13 cellular contexts compared by ENCODE assay signal in the genomic region with DNA sequence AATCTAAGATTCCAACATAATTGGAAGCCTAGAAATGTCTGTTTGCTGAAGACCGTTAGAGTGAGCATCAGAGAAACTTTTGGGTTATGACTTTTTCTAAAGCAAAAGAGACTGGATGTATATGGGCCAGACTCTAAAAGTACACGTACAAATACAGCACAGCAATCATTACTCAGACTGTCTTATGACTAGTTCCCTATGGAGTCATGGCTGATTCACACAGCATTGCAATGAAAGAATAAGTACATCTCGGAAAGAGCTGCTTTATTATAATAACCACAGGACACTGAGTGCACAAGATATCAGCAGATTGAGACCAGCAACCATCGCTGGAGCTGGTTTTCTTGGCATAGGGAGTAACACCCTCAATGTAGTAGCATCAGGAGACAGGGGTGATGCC.
DNase-seq lines count a peak whose midpoint lies in the region; ATAC-seq and TF ChIP-seq lines count a peak whose summit lies in the region.
"Had no signal": no experiment of that assay in that cellular context is flagged by ENCODE, and none has a peak within 500 bp of the region (broad histone marks: within the 10 kb centered on the region; RNA-seq: fewer than 3 reads in every experiment).

No MANE protein-coding gene starts in this region.

- TF ChIP-seq CTCF in astrocyte of the spinal cord (IDR thresholded peaks at IDR 0.05; ENCODE audit: low read depth, low read length) (no peak), lower lobe of right lung (IDR thresholded peaks at IDR 0.05) (no peak), vagina (IDR thresholded peaks at IDR 0.05) (no peak)

- peaks cover 12% of the 10 kb centered on the region for H3K9me3 Mint-ChIP-seq in activated T-helper 17 cell treated with anti-CD3 and anti-CD28 coated beads, Interleukin-2, amount 50 U/mL, for 72 hours

- no peak for TF ChIP-seq POLR2A in vagina (IDR thresholded peaks at IDR 0.05)

- H3K9me3 ChIP-seq in lower lobe of right lung (no peaks in the 10 kb centered on the region), vagina (no peaks in the 10 kb centered on the region), Karpas-422 (ENCODE audit: low read length) (peaks cover 9% of the 10 kb centered on the region)
- H3K9me3 ChIP-seq: colonic mucosa had no signal

- no peaks in the 10 kb centered on the region for H4K20me1 ChIP-seq in Karpas-422 (ENCODE audit: insufficient read depth, low read depth, low read length)

- H3K9me2 ChIP-seq in Karpas-422 (replicated peaks; ENCODE audit: insufficient read depth, low read length) = no peaks in the 10 kb centered on the region

- no peak overlapping the region for H3K9ac ChIP-seq in Karpas-422 (ENCODE audit: low read length)

- intact Hi-C loops in lower lobe of right lung (cut with DNase I) = no loop called here
- intact Hi-C loops in vagina (cut with DNase I) = no loop called here

- ATAC-seq in lower lobe of right lung = no peak
- ATAC-seq in activated T-helper 17 cell treated with anti-CD3 and anti-CD28 coated beads, Interleukin-2, amount 50 U/mL, for 72 hours (replicated peaks) = no peak
- ATAC-seq: activated naive CD4-positive, alpha-beta T cell treated with anti-CD3 and anti-CD28 coated beads, Interleukin-2, amount 50 U/mL, for 72 hours had no signal

- DNase-seq in AG08395 (ENCODE audit: low spot score) = peak; percentile 42
- peak; percentile 88 for DNase-seq in LHCN-M2 (ENCODE audit: low read depth)
- peak; percentile 80 for DNase-seq in astrocyte of the spinal cord (ENCODE audit: low read depth, low spot score)
- peak; percentile 71 for DNase-seq in foreskin melanocyte
- no peak for DNase-seq in lower lobe of right lung
- DNase-seq in vagina (ENCODE audit: extremely low spot score in 2 of 2) = no peak
- DNase-seq in Karpas-422 = no peak
- DNase-seq: activated B cell treated with CpG ODN at 0.5 μM for 24 hours, AML-193, colonic mucosa, DMS153 had no signal

- no peak overlapping the region for H3K4me2 ChIP-seq in Karpas-422 (ENCODE audit: low read depth, low read length, poor library complexity, severe bottlenecking)

- H3K4me1 Mint-ChIP-seq in activated T-helper 17 cell treated with anti-CD3 and anti-CD28 coated beads, Interleukin-2, amount 50 U/mL, for 72 hours = no peaks in the 10 kb centered on the region
- H3K4me1 Mint-ChIP-seq: activated B cell treated with CpG ODN at 0.5 μM for 24 hours had no signal

- H3K27me3 ChIP-seq in lower lobe of right lung (ENCODE audit: low read depth) (no peaks in the 10 kb centered on the region), vagina (no peaks in the 10 kb centered on the region), Karpas-422 (ENCODE audit: low read length) (no peaks in the 10 kb centered on the region)
- H3K27me3 ChIP-seq: colonic mucosa had no signal

- H3K79me2 ChIP-seq in Karpas-422 (ENCODE audit: low read length) = no peaks in the 10 kb centered on the region

- H3K36me3 Mint-ChIP-seq in activated T-helper 17 cell treated with anti-CD3 and anti-CD28 coated beads, Interleukin-2, amount 50 U/mL, for 72 hours (ENCODE audit: low read depth) = no peaks in the 10 kb centered on the region
- H3K36me3 Mint-ChIP-seq: activated naive CD4-positive, alpha-beta T cell treated with anti-CD3 and anti-CD28 coated beads, Interleukin-2, amount 50 U/mL, for 72 hours had no signal

- H3K36me3 ChIP-seq in lower lobe of right lung (no peaks in the 10 kb centered on the region), vagina (no peaks in the 10 kb centered on the region), Karpas-422 (ENCODE audit: insufficient read depth, low read length) (no peaks in the 10 kb centered on the region)
- H3K36me3 ChIP-seq: colonic mucosa had no signal

- no peaks in the 10 kb centered on the region for H3K4me1 ChIP-seq in lower lobe of right lung
- no peaks in the 10 kb centered on the region for H3K4me1 ChIP-seq in vagina
- H3K4me1 ChIP-seq in Karpas-422 (ENCODE audit: low read length) = no peaks in the 10 kb centered on the region
- H3K4me1 ChIP-seq: colonic mucosa had no signal

- no peak overlapping the region for H3K4me3 Mint-ChIP-seq in activated T-helper 17 cell treated with anti-CD3 and anti-CD28 coated beads, Interleukin-2, amount 50 U/mL, for 72 hours
- H3K4me3 Mint-ChIP-seq: activated B cell treated with CpG ODN at 0.5 μM for 24 hours had no signal

- no peak overlapping the region for H2AFZ ChIP-seq in Karpas-422 (ENCODE audit: low read length)

- in situ Hi-C loops in astrocyte of the spinal cord (cut with HindIII; ENCODE audit: low sequenced_read_pairs) = no loop called here

- no peak overlapping the region for H3K27ac Mint-ChIP-seq in activated T-helper 17 cell treated with anti-CD3 and anti-CD28 coated beads, Interleukin-2, amount 50 U/mL, for 72 hours
- H3K27ac Mint-ChIP-seq: activated B cell treated with CpG ODN at 0.5 μM for 24 hours; activated naive CD4-positive, alpha-beta T cell treated with anti-CD3 and anti-CD28 coated beads, Interleukin-2, amount 50 U/mL, for 72 hours had no signal

- H3K27me3 Mint-ChIP-seq in activated T-helper 17 cell treated with anti-CD3 and anti-CD28 coated beads, Interleukin-2, amount 50 U/mL, for 72 hours = no peaks in the 10 kb centered on the region
- H3K27me3 Mint-ChIP-seq: activated B cell treated with CpG ODN at 0.5 μM for 24 hours had no signal

- H3K27ac ChIP-seq in lower lobe of right lung (no peak overlapping the region), vagina (no peak overlapping the region), Karpas-422 (ENCODE audit: low read length) (no peak overlapping the region)
- H3K27ac ChIP-seq: colonic mucosa had no signal

- H3K4me3 ChIP-seq in astrocyte of the spinal cord (ENCODE audit: low read depth, low read length) (no peak overlapping the region), lower lobe of right lung (no peak overlapping the region), vagina (no peak overlapping the region), Karpas-422 (ENCODE audit: low read length) (no peak overlapping the region)
- H3K4me3 ChIP-seq: colonic mucosa had no signal

Comparison
In these comparisons a context has a peak if more than half of its experiments do, and no peak if none do; other contexts are left out.
1. DNase-seq: peak in AG08395 (single experiment), LHCN-M2 (single experiment), astrocyte of the spinal cord (single experiment) and foreskin melanocyte (single experiment); none in lower lobe of right lung (single experiment), vagina (0 of 2) and Karpas-422 (single experiment).